8 cellular contexts compared by ENCODE assay signal in the genomic region with DNA sequence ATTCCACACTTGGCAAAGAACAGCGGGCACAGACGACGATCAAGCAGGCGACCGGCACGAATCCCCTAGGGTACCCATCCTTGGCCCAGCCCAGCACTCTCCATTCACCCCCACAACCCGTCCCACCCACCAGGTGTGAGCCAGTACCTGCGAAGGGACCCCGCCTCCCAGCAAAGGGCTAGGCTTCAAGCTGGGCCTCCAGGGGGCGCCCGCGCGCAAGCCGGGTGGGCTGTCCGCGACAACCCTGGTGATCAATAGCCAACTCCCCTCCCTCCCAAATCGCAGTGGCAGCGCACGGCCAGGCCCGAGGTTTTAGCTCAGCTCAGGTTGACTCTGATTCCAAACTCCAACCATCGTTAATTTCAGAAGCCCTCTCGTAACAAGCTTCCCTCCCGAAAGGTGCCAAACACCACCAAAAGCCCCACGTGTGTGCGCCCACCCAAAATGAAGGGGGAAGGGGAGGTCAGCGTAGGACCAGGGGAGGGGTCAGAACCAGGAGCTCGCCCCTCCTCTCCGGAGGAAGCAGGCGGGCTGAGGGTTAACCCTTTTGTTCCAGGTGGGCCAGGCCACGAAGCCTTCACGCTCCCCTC.
DNase-seq lines count a peak whose midpoint lies in the region; ATAC-seq and TF ChIP-seq lines count a peak whose summit lies in the region.

No MANE protein-coding gene starts in this region.

- H3K27me3 Mint-ChIP-seq in nephron (ENCODE audit: low read depth): peaks cover 62% of the 10 kb centered on the region
- peaks cover 60% of the 10 kb centered on the region for H3K27me3 Mint-ChIP-seq in stimulated activated naive CD8-positive, alpha-beta T cell treated with anti-CD3 and anti-CD28 coated beads, Interleukin-15, Interleukin-2, amounts not matched to agents 100 ng/mL and 50 ng/mL, for 24 hours

- peak overlapping the region in 1 of 3 experiments; percentile 87 for H3K27ac Mint-ChIP-seq in nephron
- no peak overlapping the region for H3K27ac Mint-ChIP-seq in stimulated activated naive CD8-positive, alpha-beta T cell treated with anti-CD3 and anti-CD28 coated beads, Interleukin-15, Interleukin-2, amounts not matched to agents 100 ng/mL and 50 ng/mL, for 24 hours

- no peak for TF ChIP-seq POLR2A in erythroblast (IDR thresholded peaks at IDR 0.05; ENCODE audit: low read length)

- DNase-seq in 8988T: peak; percentile 98
- peak; percentile 56 for DNase-seq in GM19240 (ENCODE audit: insufficient read length, low spot score)
- DNase-seq in NCI-H526 treated with DMSO at 0.1 percent for 48 hours (lab: John Stamatoyannopoulos, UW): peak; percentile 65
- DNase-seq in activated T-cell treated with anti-CD3 and anti-CD28 coated beads for 1 hour (ENCODE audit: low read depth): peak; percentile 45
- DNase-seq in erythroblast (lab: John Stamatoyannopoulos, UW): peak; percentile 75 to 82

- peak overlapping the region; percentile 88 to 91 (median 90) for H3K4me3 Mint-ChIP-seq in nephron
- peak overlapping the region; percentile 60 for H3K4me3 Mint-ChIP-seq in stimulated activated naive CD8-positive, alpha-beta T cell treated with anti-CD3 and anti-CD28 coated beads, Interleukin-15, Interleukin-2, amounts not matched to agents 100 ng/mL and 50 ng/mL, for 24 hours

- H3K36me3 Mint-ChIP-seq in nephron (ENCODE audit: low read depth): no peaks in the 10 kb centered on the region
- no peaks in the 10 kb centered on the region for H3K36me3 Mint-ChIP-seq in stimulated activated naive CD8-positive, alpha-beta T cell treated with anti-CD3 and anti-CD28 coated beads, Interleukin-15, Interleukin-2, amounts not matched to agents 100 ng/mL and 50 ng/mL, for 24 hours (ENCODE audit: low read depth)

- no peak for ATAC-seq in GM21360 (IDR thresholded peaks at IDR 0.05; ENCODE audit: unreplicated experiment)

- peaks cover 39% of the 10 kb centered on the region for H3K4me1 Mint-ChIP-seq in nephron
- H3K4me1 Mint-ChIP-seq in stimulated activated naive CD8-positive, alpha-beta T cell treated with anti-CD3 and anti-CD28 coated beads, Interleukin-15, Interleukin-2, amounts not matched to agents 100 ng/mL and 50 ng/mL, for 24 hours (ENCODE audit: low read depth): peaks cover 16% of the 10 kb centered on the region

- H3K9me3 Mint-ChIP-seq in nephron: no peaks in the 10 kb centered on the region
- no peaks in the 10 kb centered on the region for H3K9me3 Mint-ChIP-seq in stimulated activated naive CD8-positive, alpha-beta T cell treated with anti-CD3 and anti-CD28 coated beads, Interleukin-15, Interleukin-2, amounts not matched to agents 100 ng/mL and 50 ng/mL, for 24 hours

- peak; percentile 92 to 95 (median 94) for TF ChIP-seq CTCF in nephron (IDR thresholded peaks at IDR 0.05; ENCODE audit: unreplicated experiment in 3 of 3)

Comparison
In these comparisons a context has a peak if more than half of its experiments do, and no peak if none do; other contexts are left out.
1. DNase-seq: peak in every context shown above with its lines; median percentile 98 in 8988T; 78 in erythroblast; 65 in NCI-H526 treated with DMSO at 0.1 percent for 48 hours; 56 in GM19240; 45 in activated T-cell treated with anti-CD3 and anti-CD28 coated beads for 1 hour.